Comparison of ENCODE assay signal across 17 cellular contexts in genomic region chr2:205930209-205930608, GRCh38.
DNase-seq lines count a peak whose midpoint lies in the region; ATAC-seq and TF ChIP-seq lines count a peak whose summit lies in the region.
"Had no signal": no experiment of that assay in that cellular context is flagged by ENCODE, and none has a peak within 500 bp of the region (broad histone marks: within the 10 kb centered on the region; RNA-seq: fewer than 3 reads in every experiment).

No MANE protein-coding gene starts in this region.

- CTCF ChIA-PET in WTC11 (lab: Charles Lee), result interaction anchor here (2.8 kb wide), 1 partner anchor 18 kb away, joined by 13 read pairs; no protein-coding TSS in a partner anchor

- H3K27me3 Mint-ChIP-seq in WTC11 (ENCODE audit: low read depth), result peaks cover 20% of the 10 kb centered on the region
- peaks cover 20% of the 10 kb centered on the region for H3K27me3 Mint-ChIP-seq in progenitor cell of endocrine pancreas
- peaks cover 30% of the 10 kb centered on the region for H3K27me3 Mint-ChIP-seq in endodermal cell (ENCODE audit: insufficient read depth)
- H3K27me3 Mint-ChIP-seq in stimulated activated memory B cell treated with anti-CD40 and anti-IgM and Interleukin-4, amounts not matched to agents 10 μg/mL and 1 μg/mL and 100 μg/mL, for 72 hours, result peaks cover 24% of the 10 kb centered on the region

- H3K4me1 ChIP-seq in GM23248 (ENCODE audit: insufficient read depth) (no peaks in the 10 kb centered on the region; the same call in 1 of the 2 replicates), hepatocyte (ENCODE audit: insufficient read depth) (peaks cover 29% of the 10 kb centered on the region), endodermal cell (ENCODE audit: control insufficient read depth, insufficient read depth, low read length) (peaks cover 14% of the 10 kb centered on the region)
- H3K4me1 ChIP-seq: parathyroid adenoma had no signal

- H3K4me3 Mint-ChIP-seq in WTC11 (no peak overlapping the region), progenitor cell of endocrine pancreas (ENCODE audit: low read depth) (no peak overlapping the region), endodermal cell (no peak overlapping the region)
- no peak overlapping the region for H3K4me3 Mint-ChIP-seq in stimulated activated memory B cell treated with anti-CD40 and anti-IgM and Interleukin-4, amounts not matched to agents 10 μg/mL and 1 μg/mL and 100 μg/mL, for 72 hours
- H3K4me3 Mint-ChIP-seq: memory B cell, T-cell had no signal

- H3K4me2 ChIP-seq in GM23248 (ENCODE audit: unreplicated experiment), result no peak overlapping the region
- peak overlapping the region; percentile 45 for H3K4me2 ChIP-seq in hepatocyte

- H3K27me3 ChIP-seq in GM23248 (replicated peaks; ENCODE audit: insufficient read depth) (peaks cover 24% of the 10 kb centered on the region; the same call in 1 of the 2 replicates), hepatocyte (peaks cover 8% of the 10 kb centered on the region), endodermal cell (ENCODE audit: control insufficient read depth, insufficient read depth, low read length, poor library complexity, severe bottlenecking) (peaks cover 33% of the 10 kb centered on the region)

- 81 to 87% methylated on average over 4 of the region's 4 CpGs for WGBS in GM23248 (ENCODE audit: low coverage in 1 of 2, low lambda C conversion rate in 2 of 2, missing lambda C conversion rate in 2 of 2), 2 experiments
- WGBS in hepatocyte (ENCODE audit: low lambda C conversion rate, missing lambda C conversion rate), result 53% methylated on average over 4 of the region's 4 CpGs
- WGBS in endodermal cell (ENCODE audit: insufficient coverage in 1 of 2, insufficient read length in 1 of 2), 2 experiments, result 67 to 71% methylated on average over 1 to 4 of the region's 4 CpGs

- H3K9me3 ChIP-seq in GM23248 (ENCODE audit: low read depth) (no peaks in the 10 kb centered on the region), hepatocyte (ENCODE audit: low read depth) (no peaks in the 10 kb centered on the region), endodermal cell (ENCODE audit: control insufficient read depth, low read length) (no peaks in the 10 kb centered on the region)

- no peaks in the 10 kb centered on the region for H3K36me3 ChIP-seq in GM23248 (ENCODE audit: low read depth)
- H3K36me3 ChIP-seq in hepatocyte (replicated peaks; ENCODE audit: insufficient read depth, low read depth), result no peaks in the 10 kb centered on the region
- H3K36me3 ChIP-seq in endodermal cell (ENCODE audit: control insufficient read depth, insufficient read depth, low read length), result no peaks in the 10 kb centered on the region

- no peak overlapping the region for H3K27ac ChIP-seq in GM23248
- peak overlapping the region; percentile 83 for H3K27ac ChIP-seq in hepatocyte
- no peak overlapping the region for H3K27ac ChIP-seq in endodermal cell (ENCODE audit: low read depth, low read length)
- H3K27ac ChIP-seq: parathyroid adenoma had no signal

- H4K20me1 ChIP-seq in GM23248 (ENCODE audit: insufficient read depth) (no peaks in the 10 kb centered on the region), hepatocyte (ENCODE audit: insufficient read depth, poor library complexity, severe bottlenecking) (no peaks in the 10 kb centered on the region)

- no peak overlapping the region for H3K9ac ChIP-seq in GM23248
- H3K9ac ChIP-seq in endodermal cell (ENCODE audit: extremely low read depth, low read length, poor library complexity, severe bottlenecking), result no peak overlapping the region
- H3K9ac ChIP-seq: parathyroid adenoma had no signal

- in situ Hi-C loops in GM23248 (cut with MboI), result no loop called here

- H3K4me1 Mint-ChIP-seq in WTC11 (peaks cover 32% of the 10 kb centered on the region), progenitor cell of endocrine pancreas (ENCODE audit: low read depth) (peaks cover 29% of the 10 kb centered on the region), endodermal cell (peaks cover 28% of the 10 kb centered on the region)
- peaks cover 5% of the 10 kb centered on the region for H3K4me1 Mint-ChIP-seq in stimulated activated memory B cell treated with anti-CD40 and anti-IgM and Interleukin-4, amounts not matched to agents 10 μg/mL and 1 μg/mL and 100 μg/mL, for 72 hours

- H3K4me3 ChIP-seq in GM23248 (no peak overlapping the region), hepatocyte (no peak overlapping the region), endodermal cell (ENCODE audit: low read length) (no peak overlapping the region)

- H2AFZ ChIP-seq in GM23248 (no peak overlapping the region), hepatocyte (peak overlapping the region; percentile 38)
- H2AFZ ChIP-seq: parathyroid adenoma had no signal

- H3K9me3 Mint-ChIP-seq in WTC11 (no peaks in the 10 kb centered on the region), progenitor cell of endocrine pancreas (ENCODE audit: low read depth) (no peaks in the 10 kb centered on the region), endodermal cell (no peaks in the 10 kb centered on the region)
- H3K9me3 Mint-ChIP-seq in stimulated activated memory B cell treated with anti-CD40 and anti-IgM and Interleukin-4, amounts not matched to agents 10 μg/mL and 1 μg/mL and 100 μg/mL, for 72 hours, result no peaks in the 10 kb centered on the region
- H3K9me3 Mint-ChIP-seq: memory B cell, T-cell had no signal

- H3K36me3 Mint-ChIP-seq in WTC11 (no peaks in the 10 kb centered on the region), progenitor cell of endocrine pancreas (ENCODE audit: insufficient read depth) (no peaks in the 10 kb centered on the region), endodermal cell (ENCODE audit: low read depth) (no peaks in the 10 kb centered on the region)
- no peaks in the 10 kb centered on the region for H3K36me3 Mint-ChIP-seq in stimulated activated memory B cell treated with anti-CD40 and anti-IgM and Interleukin-4, amounts not matched to agents 10 μg/mL and 1 μg/mL and 100 μg/mL, for 72 hours
- H3K36me3 Mint-ChIP-seq: memory B cell, T-cell had no signal

- H3K9me2 ChIP-seq in GM23248 (ENCODE audit: insufficient read depth), result no peaks in the 10 kb centered on the region
- no peaks in the 10 kb centered on the region for H3K9me2 ChIP-seq in hepatocyte (replicated peaks; ENCODE audit: insufficient read depth)

- ATAC-seq in WTC11 (no peak), HG03025 (IDR thresholded peaks at IDR 0.05; ENCODE audit: low FRiP score, unreplicated experiment) (no peak)
- no peak for ATAC-seq in stimulated activated memory B cell treated with anti-CD40 and anti-IgM and Interleukin-4, amounts not matched to agents 10 μg/mL and 1 μg/mL and 100 μg/mL, for 72 hours
- ATAC-seq: Panc1, T-cell had no signal

- H3K79me2 ChIP-seq in GM23248 (ENCODE audit: insufficient read depth), result no peaks in the 10 kb centered on the region
- H3K79me2 ChIP-seq in hepatocyte, result no peaks in the 10 kb centered on the region
- H3K79me2 ChIP-seq: parathyroid adenoma had no signal

- POLR2A ChIA-PET in WTC11 (lab: Charles Lee), result no interaction called here

- no peak for TF ChIP-seq CTCF in WTC11 (IDR thresholded peaks at IDR 0.05)
- no peak for TF ChIP-seq CTCF in hepatocyte (IDR thresholded peaks at IDR 0.05; ENCODE audit: poor library complexity)
- no peak for TF ChIP-seq CTCF in progenitor cell of endocrine pancreas (IDR thresholded peaks at IDR 0.05; ENCODE audit: unreplicated experiment)
- TF ChIP-seq CTCF in endodermal cell (conservative IDR thresholded peaks at IDR 0.05), result no peak

- peak; percentile 12 for DNase-seq in GM23248
- DNase-seq in WTC11 (ENCODE audit: low spot score), result no peak
- no peak for DNase-seq in hepatocyte (ENCODE audit: low spot score)
- no peak for DNase-seq in progenitor cell of endocrine pancreas (ENCODE audit: low spot score, unreplicated experiment)
- no peak for DNase-seq in endodermal cell
- no peak for DNase-seq in ureter (ENCODE audit: low spot score)
- DNase-seq: activated CD4-positive, CD25-positive, alpha-beta regulatory T cell treated with anti-CD3 and anti-CD28 coated beads, Interleukin-2, amount 50 U/mL, for 72 hours; activated naive CD4-positive, alpha-beta T cell treated with anti-CD3 and anti-CD28 coated beads, Interleukin-2, amount 50 U/mL, for 16 hours; central memory CD4-positive, alpha-beta T cell; NCI-H1417 treated with DMSO at 0.1 percent for 48 hours; NCI-H524 treated with DMSO at 0.1 percent for 48 hours; T-cell had no signal

- H3K27ac Mint-ChIP-seq in WTC11 (peak overlapping the region; percentile 13; the same call in 1 of the 2 replicates), progenitor cell of endocrine pancreas (peak overlapping the region; percentile 29), endodermal cell (no peak overlapping the region)
- no peak overlapping the region for H3K27ac Mint-ChIP-seq in stimulated activated memory B cell treated with anti-CD40 and anti-IgM and Interleukin-4, amounts not matched to agents 10 μg/mL and 1 μg/mL and 100 μg/mL, for 72 hours
- H3K27ac Mint-ChIP-seq: memory B cell, T-cell had no signal

- no peaks in the 10 kb centered on the region for H3F3A ChIP-seq in GM23248 (ENCODE audit: insufficient read depth)

TF ChIP-seq in WTC11, 78 proteins besides CTCF, POLR2A, EP300 and RAD21 (continues in another document):
- no peak for TF ChIP-seq KAT7 (CRISPR knock-in tag; IDR thresholded peaks at IDR 0.05; ENCODE audit: borderline replicate concordance)
- no peak for TF ChIP-seq ESRRA (CRISPR knock-in tag; IDR thresholded peaks at IDR 0.05; ENCODE audit: borderline replicate concordance)
- TF ChIP-seq USF1 (CRISPR knock-in tag; IDR thresholded peaks at IDR 0.05), result no peak
- no peak for TF ChIP-seq USF2 (CRISPR knock-in tag; IDR thresholded peaks at IDR 0.05)

Comparison
In these comparisons a context has a peak if more than half of its experiments do, and no peak if none do; other contexts are left out.
1. H3K27ac Mint-ChIP-seq: peak in WTC11 (single experiment) and progenitor cell of endocrine pancreas (single experiment); none in endodermal cell (single experiment) and stimulated activated memory B cell treated with anti-CD40 and anti-IgM and Interleukin-4, amounts not matched to agents 10 μg/mL and 1 μg/mL and 100 μg/mL, for 72 hours (single experiment).